In genomic region chr9:112642126-112642525, GRCh38 we compare ENCODE assay signal across 17 cellular contexts.
"Had no signal": no experiment of that assay in that cellular context is flagged by ENCODE, and none has a peak within 500 bp of the region (broad histone marks: within the 10 kb centered on the region; RNA-seq: fewer than 3 reads in every experiment).

No MANE protein-coding gene starts in this region.

- H3K36me3 ChIP-seq: esophagus muscularis mucosa, gastrocnemius medialis, thoracic aorta had no signal

- H3K4me3 ChIP-seq: esophagus muscularis mucosa, gastrocnemius medialis, mucosa of descending colon, stomach, thoracic aorta had no signal

- H3K4me1 Mint-ChIP-seq: immature natural killer cell, natural killer cell, neural crest cell had no signal

- H3K4me1 ChIP-seq: esophagus muscularis mucosa, gastrocnemius medialis, stomach had no signal

- H3K27me3 Mint-ChIP-seq: type B pancreatic cell had no signal

- H3K9me3 ChIP-seq: gastrocnemius medialis had no signal

- H3K27ac Mint-ChIP-seq: immature natural killer cell, natural killer cell, type B pancreatic cell had no signal

- H3K4me3 Mint-ChIP-seq: immature natural killer cell, natural killer cell, neural crest cell, type B pancreatic cell had no signal

- DNase-seq: effector memory CD4-positive, alpha-beta T cell; gastrocnemius medialis; immature natural killer cell; mammary epithelial cell; mucosa of descending colon; natural killer cell; posterior cingulate gyrus; small intestine; stimulated activated CD4-positive, alpha-beta T cell treated with anti-CD3 and anti-CD28 coated beads, Interleukin-12 subunit alpha, Interleukin-12 subunit beta, amount 100 ng/mL, for 4 hours; stimulated activated naive CD4-positive, alpha-beta T cell; stomach; substantia nigra had no signal

- H3K27me3 ChIP-seq: esophagus muscularis mucosa, gastrocnemius medialis, stomach had no signal

- H3K27ac ChIP-seq: epithelial cell of prostate, esophagus muscularis mucosa, gastrocnemius medialis, stomach, thoracic aorta had no signal

- ATAC-seq: gastrocnemius medialis, mucosa of descending colon, natural killer cell had no signal
